1 cellular context compared by ENCODE assay signal in the genomic region with DNA sequence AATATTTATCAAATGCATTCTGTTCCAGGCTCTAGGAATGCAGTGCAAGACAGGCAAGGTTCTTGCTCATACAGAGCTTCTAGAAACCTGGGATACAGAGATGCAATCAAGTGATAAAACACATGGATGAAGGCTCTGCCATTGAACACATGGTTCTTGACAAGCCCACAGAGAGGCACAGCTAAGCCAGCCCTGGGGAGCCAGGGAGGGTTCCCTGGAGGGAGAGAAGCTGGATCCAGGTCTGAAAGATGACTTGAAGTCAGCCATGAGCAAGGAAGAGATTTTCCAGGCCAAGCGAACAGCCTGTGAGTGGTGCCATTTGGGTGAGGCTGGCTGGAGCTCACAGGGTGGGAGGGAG.
TF ChIP-seq lines count a peak whose summit lies in the region.

No MANE protein-coding gene starts in this region.

TF ChIP-seq in HepG2, 621 proteins besides CTCF, POLR2A, EP300 and RAD21 (continued from another document):
- TF ChIP-seq, protein P1, sequence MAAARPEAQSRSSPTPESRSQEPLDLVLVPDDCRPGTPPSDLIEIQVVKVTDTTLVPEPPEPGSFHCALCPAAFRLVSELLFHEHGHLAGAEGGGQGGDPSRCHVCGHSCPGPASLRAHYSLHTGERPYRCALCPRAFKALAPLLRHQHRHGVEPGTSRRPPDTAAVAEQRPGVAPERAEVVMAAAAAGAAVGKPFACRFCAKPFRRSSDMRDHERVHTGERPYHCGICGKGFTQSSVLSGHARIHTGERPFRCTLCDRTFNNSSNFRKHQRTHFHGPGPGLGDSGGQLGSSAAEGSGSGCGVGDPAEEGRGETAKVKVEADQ (CRISPR knock-in tag; IDR thresholded peaks at IDR 0.05; ENCODE audit: borderline replicate concordance), result 0 out of 2 replicates have a peak, but pooled peaks have one; percentile 26
- TF ChIP-seq, protein P2, sequence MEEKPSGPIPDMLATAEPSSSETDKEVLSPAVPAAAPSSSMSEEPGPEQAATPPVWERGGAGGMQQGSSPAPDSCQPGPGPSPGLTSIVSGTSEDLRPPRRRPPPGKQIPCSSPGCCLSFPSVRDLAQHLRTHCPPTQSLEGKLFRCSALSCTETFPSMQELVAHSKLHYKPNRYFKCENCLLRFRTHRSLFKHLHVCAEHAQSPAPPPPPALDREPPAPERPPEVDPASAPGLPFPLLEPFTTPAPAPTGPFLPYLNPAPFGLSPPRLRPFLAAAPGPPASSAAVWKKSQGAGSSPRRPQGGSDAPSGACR (CRISPR knock-in tag; IDR thresholded peaks at IDR 0.05), result 0 out of 2 replicates have a peak, but pooled peaks have one; percentile 50
- TF ChIP-seq PTBP1 (IDR thresholded peaks at IDR 0.05; ENCODE audit: low read depth, low read length, poor library complexity, severe bottlenecking) (no peak), ZFX (CRISPR knock-in tag; IDR thresholded peaks at IDR 0.05; ENCODE audit: low read depth) (0 out of 2 replicates have a peak, but pooled peaks have one; percentile 0)
- TF ChIP-seq, protein P3, sequence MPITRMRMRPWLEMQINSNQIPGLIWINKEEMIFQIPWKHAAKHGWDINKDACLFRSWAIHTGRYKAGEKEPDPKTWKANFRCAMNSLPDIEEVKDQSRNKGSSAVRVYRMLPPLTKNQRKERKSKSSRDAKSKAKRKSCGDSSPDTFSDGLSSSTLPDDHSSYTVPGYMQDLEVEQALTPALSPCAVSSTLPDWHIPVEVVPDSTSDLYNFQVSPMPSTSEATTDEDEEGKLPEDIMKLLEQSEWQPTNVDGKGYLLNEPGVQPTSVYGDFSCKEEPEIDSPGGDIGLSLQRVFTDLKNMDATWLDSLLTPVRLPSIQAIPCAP (CRISPR knock-in tag; IDR thresholded peaks at IDR 0.05; ENCODE audit: low read depth), result peak; percentile 21
TF ChIP-seq in HepG2: peak in this region for 10.
